ENCODE assay signal across 22 cellular contexts in genomic region chrX:65910899-65911298, GRCh38.
"Had no signal": no experiment of that assay in that cellular context is flagged by ENCODE, and none has a peak within 500 bp of the region (broad histone marks: within the 10 kb centered on the region; RNA-seq: fewer than 3 reads in every experiment).

No MANE protein-coding gene starts in this region.

- FAIRE-seq: keratinocyte, urothelium cell line had no signal

- H3K36me3 ChIP-seq: gastrocnemius medialis, prostate gland, right atrium auricular region, sigmoid colon, stomach, thyroid gland, upper lobe of left lung had no signal

- H3K27ac ChIP-seq: dorsolateral prefrontal cortex, gastrocnemius medialis, parathyroid adenoma, prostate gland, right atrium auricular region, sigmoid colon, stomach, thyroid gland, upper lobe of left lung had no signal

- H3K4me1 ChIP-seq: gastrocnemius medialis, parathyroid adenoma, prostate gland, right atrium auricular region, stomach, thyroid gland, upper lobe of left lung had no signal

- H3K27me3 ChIP-seq: gastrocnemius medialis, right atrium auricular region, sigmoid colon, stomach, thyroid gland, upper lobe of left lung had no signal

- H3K4me3 ChIP-seq: dorsolateral prefrontal cortex, gastrocnemius medialis, lung, mucosa of descending colon, prostate gland, right atrium auricular region, sigmoid colon, stomach, thyroid gland, upper lobe of left lung had no signal

- DNase-seq: cortex of kidney; dorsolateral prefrontal cortex; effector CD4-positive, alpha-beta T cell; gastrocnemius medialis; head of caudate nucleus; left ventricle myocardium superior; mesenchymal stem cell; mucosa of descending colon; naive B cell; sigmoid colon; stimulated activated CD4-positive, alpha-beta T cell treated with anti-CD3 and anti-CD28 coated beads, Interleukin-2, amount 100 ng/mL, for 24 hours; stimulated activated CD4-positive, alpha-beta T cell treated with anti-CD3 and anti-CD28 coated beads, Interleukin-4, amount 100 ng/mL, for 24 hours; stimulated activated naive CD4-positive, alpha-beta T cell treated with Interleukin-2 at 50 U/mL for 16 hours; stomach; thyroid gland; upper lobe of left lung had no signal

- H3K9me3 ChIP-seq: gastrocnemius medialis, mucosa of descending colon, prostate gland, sigmoid colon, thyroid gland, upper lobe of left lung had no signal
